1 cellular context compared by ENCODE assay signal in genomic region chr3:140344601-140345000, GRCh38.
TF ChIP-seq lines count a peak whose summit lies in the region.

No MANE protein-coding gene starts in this region.

TF ChIP-seq in H1, 55 proteins besides CTCF, POLR2A, EP300 and RAD21 (continued from another document):
- TF ChIP-seq CHD2 (IDR thresholded peaks at IDR 0.05; ENCODE audit: low read length) (no peak), TBP (IDR thresholded peaks at IDR 0.05; ENCODE audit: low read depth, low read length) (no peak)
